In genomic region chr6:26494117-26494516, GRCh38 we compare ENCODE assay signal across 30 cellular contexts. TPM values are rescaled to one million over a fixed set of nuclear protein-coding genes. Genes with fewer than 3 reads are reported as not detected.
"Had no signal": no experiment of that assay in that cellular context is flagged by ENCODE, and none has a peak within 500 bp of the region (broad histone marks: within the 10 kb centered on the region; RNA-seq: fewer than 3 reads in every experiment).

No MANE protein-coding gene starts in this region.

- H3K36me3 ChIP-seq: breast epithelium, esophagus muscularis mucosa, gastrocnemius medialis, left lung, neural progenitor cell, sigmoid colon, upper lobe of left lung had no signal

- H3K9me3 ChIP-seq: breast epithelium, esophagus muscularis mucosa, gastrocnemius medialis, left lung, sigmoid colon, upper lobe of left lung had no signal

- H3K36me3 Mint-ChIP-seq: activated naive CD4-positive, alpha-beta T cell treated with anti-CD3 and anti-CD28 coated beads, Interleukin-2, amount 50 U/mL, for 24 hours; naive B cell; neural progenitor cell had no signal

- H3K27me3 Mint-ChIP-seq: activated B cell treated with CpG ODN at 0.5 μM for 24 hours; activated naive CD4-positive, alpha-beta T cell treated with anti-CD3 and anti-CD28 coated beads, Interleukin-2, amount 50 U/mL, for 24 hours; central memory CD8-positive, alpha-beta T cell had no signal

- ATAC-seq: activated T-cell treated with anti-CD3 and anti-CD28 coated beads, Interleukin-2, amount 50 U/mL, for 4 hours; effector memory CD8-positive, alpha-beta T cell; gastrocnemius medialis; left lung; stimulated activated naive B cell treated with anti-CD40 and anti-IgM and Interleukin-4, amounts not matched to agents 10 μg/mL and 1 μg/mL and 100 μg/mL, for 72 hours had no signal

- H3K27ac Mint-ChIP-seq: activated B cell treated with CpG ODN at 0.5 μM for 24 hours; activated naive CD4-positive, alpha-beta T cell treated with anti-CD3 and anti-CD28 coated beads, Interleukin-2, amount 50 U/mL, for 24 hours; effector memory CD8-positive, alpha-beta T cell; neural progenitor cell; stimulated activated naive B cell treated with anti-CD40 and anti-IgM and Interleukin-4, amounts not matched to agents 10 μg/mL and 1 μg/mL and 100 μg/mL, for 72 hours had no signal

- DNase-seq: activated B cell treated with CpG ODN at 0.5 μM for 24 hours; activated CD4-positive, alpha-beta T cell treated with anti-CD3 and anti-CD28 coated beads, Interleukin-2, amount 50 U/mL, for 1 hour; activated CD8-positive, alpha-beta memory T cell treated with anti-CD3 and anti-CD28 coated beads, Interleukin-2, amount 50 U/mL, for 4 hours; activated effector memory CD4-positive, alpha-beta T cell treated with anti-CD3 and anti-CD28 coated beads, Interleukin-2, amount 50 U/mL, for 16 hours; activated T-cell treated with anti-CD3 and anti-CD28 coated beads, Interleukin-2, amount 50 U/mL, for 4 hours; amniotic stem cell; dorsolateral prefrontal cortex; effector memory CD8-positive, alpha-beta T cell; gastrocnemius medialis; hippocampal formation; kidney glomerular epithelial cell; left lung; naive B cell; sigmoid colon; stimulated activated CD4-positive, alpha-beta T cell treated with anti-CD3 and anti-CD28 coated beads, Interleukin-2, amount 100 ng/mL, for 48 hours; stimulated activated CD8-positive, alpha-beta memory T cell treated with anti-CD3 and anti-CD28 coated beads, Interleukin-4, amount 100 ng/mL, for 48 hours; stimulated activated naive B cell treated with anti-CD40 and anti-IgM and Interleukin-4, amounts not matched to agents 10 μg/mL and 1 μg/mL and 100 μg/mL, for 72 hours; T-helper 9 cell; upper lobe of left lung had no signal

- H3K4me3 ChIP-seq: breast epithelium, dorsolateral prefrontal cortex, esophagus muscularis mucosa, gastrocnemius medialis, left lung, lung, neural progenitor cell, sigmoid colon, upper lobe of left lung had no signal

- H3K4me1 Mint-ChIP-seq: neural progenitor cell had no signal

- H3K9me3 Mint-ChIP-seq: activated B cell treated with CpG ODN at 0.5 μM for 24 hours; activated naive CD4-positive, alpha-beta T cell treated with anti-CD3 and anti-CD28 coated beads, Interleukin-2, amount 50 U/mL, for 24 hours; activated T-cell treated with anti-CD3 and anti-CD28 coated beads, Interleukin-2, amount 50 U/mL, for 4 hours; central memory CD8-positive, alpha-beta T cell; effector memory CD8-positive, alpha-beta T cell; naive B cell; neural progenitor cell had no signal

- H3K4me3 Mint-ChIP-seq: activated B cell treated with CpG ODN at 0.5 μM for 24 hours; activated naive CD4-positive, alpha-beta T cell treated with anti-CD3 and anti-CD28 coated beads, Interleukin-2, amount 50 U/mL, for 24 hours; activated T-cell treated with anti-CD3 and anti-CD28 coated beads, Interleukin-2, amount 50 U/mL, for 4 hours; central memory CD8-positive, alpha-beta T cell; effector memory CD8-positive, alpha-beta T cell; naive B cell; neural progenitor cell; stimulated activated naive B cell treated with anti-CD40 and anti-IgM and Interleukin-4, amounts not matched to agents 10 μg/mL and 1 μg/mL and 100 μg/mL, for 72 hours had no signal

- H3K4me1 ChIP-seq: breast epithelium, esophagus muscularis mucosa, gastrocnemius medialis, left lung, neural progenitor cell, sigmoid colon, upper lobe of left lung had no signal

- H3K27me3 ChIP-seq: breast epithelium, esophagus muscularis mucosa, gastrocnemius medialis, left lung, sigmoid colon, upper lobe of left lung had no signal

RNA-seq across cellular contexts. Expression of gene BTN1A1, which starts 6.0 kb away (rescaled TPM):
- total RNA-seq: breast epithelium, esophagus muscularis mucosa, gastrocnemius medialis, left lung, mesenteric fat pad, mucosa of gallbladder, omental fat pad, posterior vena cava, renal cortical epithelial cell, upper lobe of left lung had no signal
